Comparison of ENCODE assay signal across 8 cellular contexts in the genomic region with DNA sequence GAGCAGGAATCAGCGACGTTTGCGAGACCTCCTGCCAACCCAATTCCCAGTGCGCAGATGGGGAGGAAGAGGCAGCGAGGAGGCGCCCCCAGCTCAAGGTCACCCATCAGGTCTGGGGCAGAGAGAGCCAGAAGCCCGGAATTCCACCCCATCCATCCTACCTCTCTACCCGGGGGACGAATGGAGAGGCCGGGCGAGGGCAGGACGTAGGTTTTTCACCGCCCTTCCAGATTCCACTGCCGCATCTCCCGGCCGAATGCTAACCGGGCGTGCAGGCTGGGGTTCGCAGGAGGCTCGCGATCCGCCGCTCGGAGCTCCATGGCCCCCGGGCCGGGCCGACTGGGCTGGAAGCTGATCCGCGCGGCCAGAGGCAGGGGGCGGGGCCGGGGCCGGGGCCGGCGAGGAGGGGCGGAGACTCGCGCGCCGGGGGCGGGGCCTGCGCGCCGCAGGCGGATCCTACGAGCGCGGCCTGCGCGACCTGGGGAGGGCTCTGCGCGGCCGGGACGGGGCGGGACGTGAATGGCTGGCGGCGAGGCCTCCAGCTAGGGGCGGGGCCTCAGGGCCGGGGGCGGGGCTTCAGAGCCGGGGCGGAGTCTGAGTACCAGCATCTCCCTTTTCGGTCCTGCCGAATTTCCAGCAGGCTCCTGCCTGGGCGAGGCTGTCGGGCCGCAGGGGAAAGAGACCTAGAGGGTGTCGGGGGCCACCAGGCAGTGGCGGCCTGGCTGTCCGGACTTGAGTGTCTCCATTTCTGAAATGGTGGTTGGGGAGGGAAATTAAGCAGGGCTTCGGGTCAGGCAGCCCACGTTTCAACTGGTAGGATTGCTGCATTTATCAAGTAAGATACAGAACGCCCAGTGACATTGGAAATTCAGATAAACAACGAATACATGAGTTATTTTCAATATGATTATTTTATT. TPM values are rescaled to one million over a fixed set of nuclear protein-coding genes. Genes with fewer than 3 reads are reported as not detected.
DNase-seq lines count a peak whose midpoint lies in the region; ATAC-seq and TF ChIP-seq lines count a peak whose summit lies in the region.

A gene with protein sequence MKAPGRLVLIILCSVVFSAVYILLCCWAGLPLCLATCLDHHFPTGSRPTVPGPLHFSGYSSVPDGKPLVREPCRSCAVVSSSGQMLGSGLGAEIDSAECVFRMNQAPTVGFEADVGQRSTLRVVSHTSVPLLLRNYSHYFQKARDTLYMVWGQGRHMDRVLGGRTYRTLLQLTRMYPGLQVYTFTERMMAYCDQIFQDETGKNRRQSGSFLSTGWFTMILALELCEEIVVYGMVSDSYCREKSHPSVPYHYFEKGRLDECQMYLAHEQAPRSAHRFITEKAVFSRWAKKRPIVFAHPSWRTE (minus strand): TSS at position 377 of the 917 bp plus-strand sequence. CDS start 622 bp downstream, outside the sequence.

- peak; percentile 94 for DNase-seq in COLO668 (lab: John Stamatoyannopoulos, UW; ENCODE audit: unreplicated experiment)
- peak in 73 of 76 experiments; percentile 49 to 98 (median 91) for DNase-seq in HUDEP-2 (lab: John Stamatoyannopoulos, UW; ENCODE audit: unreplicated experiment in 76 of 76)
- DNase-seq in activated T-cell treated with anti-CD3 and anti-CD28 coated beads for 24 hours (ENCODE audit: low read depth): peak; percentile 94
- DNase-seq in epidermal melanocyte (ENCODE audit: insufficient read length, low spot score): peak; percentile 90
- DNase-seq in stimulated activated CD8-positive, alpha-beta memory T cell treated with anti-CD3 and anti-CD28 coated beads, Interleukin-2, amount 100 ng/mL, for 48 hours (ENCODE audit: low read depth in 2 of 2): peak; percentile 94 to 98

- peak within 1 kb of the TSS; percentile 99 for H3K9ac ChIP-seq in OCI-LY3 (ENCODE audit: low read length)

- peaks cover 71% of the 10 kb centered on the region for H3K4me1 ChIP-seq in OCI-LY3 (ENCODE audit: low read length)
- H3K4me1 ChIP-seq in mononuclear cell (ENCODE audit: insufficient read depth, low read length): peaks cover 64% of the 10 kb centered on the region

- H3K27me3 ChIP-seq in OCI-LY3 (ENCODE audit: low read depth, low read length): peaks cover 2% of the 10 kb centered on the region; the same call in 1 of the 2 replicates
- no peaks in the 10 kb centered on the region for H3K27me3 ChIP-seq in mononuclear cell (ENCODE audit: insufficient read depth, low read length)

- H3K4me2 ChIP-seq in OCI-LY3 (ENCODE audit: low read length): peak within 1 kb of the TSS; percentile 98

- peaks cover 63% of the 10 kb centered on the region for H3K79me2 ChIP-seq in OCI-LY3 (ENCODE audit: low read length)

- TF ChIP-seq CTCF in OCI-LY3 (IDR thresholded peaks at IDR 0.05; ENCODE audit: low read depth, low read length): no peak

- no peak within 1 kb of the TSS for H2AFZ ChIP-seq in OCI-LY3 (ENCODE audit: low read depth, low read length)

- H3K36me3 ChIP-seq in OCI-LY3 (replicated peaks; ENCODE audit: low read depth, low read length): peaks cover 44% of the 10 kb centered on the region

- H4K20me1 ChIP-seq in OCI-LY3 (ENCODE audit: insufficient read depth, low read length): 0 out of 2 replicates have a peak, but pooled peaks cover 6% of the 10 kb centered on the region

- H3K27ac ChIP-seq in OCI-LY3 (ENCODE audit: low read length): peak within 1 kb of the TSS; percentile 99

- peak within 1 kb of the TSS; percentile 96 for H3K4me3 ChIP-seq in OCI-LY3 (ENCODE audit: low read length)
- H3K4me3 ChIP-seq in mononuclear cell (ENCODE audit: low read length): peak within 1 kb of the TSS; percentile 65

- no peaks in the 10 kb centered on the region for H3K9me3 ChIP-seq in OCI-LY3 (ENCODE audit: insufficient read depth, low read length)
- no peaks in the 10 kb centered on the region for H3K9me3 ChIP-seq in mononuclear cell (ENCODE audit: low read depth, low read length)

- peak; percentile 43 for ATAC-seq in GM21367 (IDR thresholded peaks at IDR 0.05; ENCODE audit: unreplicated experiment)

RNA-seq across cellular contexts. Expression of the gene that starts here (rescaled TPM):
- total RNA-seq in mononuclear cell: 22.7 TPM

Comparison
In these comparisons a context has a peak if more than half of its experiments do, and no peak if none do; other contexts are left out.
1. Peak in every context shown above with its lines: DNase-seq, ATAC-seq, H3K4me3 ChIP-seq and H3K27ac ChIP-seq.